In the genomic region with DNA sequence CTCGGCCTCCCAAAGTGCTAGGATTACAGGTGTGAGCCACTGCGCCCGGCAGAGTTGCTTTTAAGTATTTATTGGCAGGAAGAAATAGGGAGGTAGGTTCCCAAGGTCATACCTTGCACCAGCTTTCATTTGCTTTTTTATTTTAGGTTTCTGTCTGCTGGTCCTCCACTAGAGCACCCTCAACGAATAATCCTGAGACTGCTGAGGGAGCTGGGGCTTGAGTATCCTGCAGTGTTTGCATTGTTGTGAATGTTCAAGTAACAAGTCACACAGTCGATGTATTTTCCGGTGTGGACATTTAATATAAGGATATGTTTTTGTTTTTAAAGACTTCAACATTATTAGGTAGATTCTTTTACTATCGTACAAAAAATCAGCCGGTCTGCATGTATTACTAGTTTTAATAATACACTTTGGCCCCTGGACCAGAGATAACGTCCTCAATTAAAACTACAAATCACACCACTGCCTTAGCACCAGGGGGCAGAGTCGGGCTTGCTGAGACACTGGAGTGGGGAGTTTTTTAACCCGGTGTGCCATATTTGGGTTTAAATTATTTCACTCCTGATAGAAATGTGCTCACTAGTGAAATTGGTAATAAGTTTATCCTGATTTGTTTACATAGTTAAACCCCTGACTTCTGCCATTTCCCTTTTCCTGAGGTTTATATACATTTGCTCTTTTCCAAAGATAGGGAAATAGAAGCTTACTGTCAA, we compare ENCODE assay signal across 8 cellular contexts. TPM values are rescaled to one million over a fixed set of nuclear protein-coding genes. Genes with fewer than 3 reads are reported as not detected.
A peak's percentile ranks its signal among the peaks of the same experiment; 100 is the strongest.
DNase-seq lines count a peak whose midpoint lies in the region; ATAC-seq and TF ChIP-seq lines count a peak whose summit lies in the region.

No MANE protein-coding gene starts in this region.

- H3K36me3 ChIP-seq in Panc1 (ENCODE audit: control insufficient read depth, insufficient read depth, low read length) (no peaks in the 10 kb centered on the region), endodermal cell (ENCODE audit: control insufficient read depth, insufficient read depth, low read length) (peaks cover 11% of the 10 kb centered on the region)

- H3K9me3 ChIP-seq in Panc1 (ENCODE audit: control insufficient read depth, insufficient read depth, low read depth, low read length), result no peaks in the 10 kb centered on the region
- H3K9me3 ChIP-seq in endodermal cell (ENCODE audit: control insufficient read depth, low read length), result no peaks in the 10 kb centered on the region

- no peaks in the 10 kb centered on the region for H3K27me3 Mint-ChIP-seq in endodermal cell (ENCODE audit: insufficient read depth)
- H3K27me3 Mint-ChIP-seq in naive B cell, result no peaks in the 10 kb centered on the region

- H3K4me3 ChIP-seq in AG09309 (ENCODE audit: control insufficient read depth, low read depth, low read length), result no peak overlapping the region
- no peak overlapping the region for H3K4me3 ChIP-seq in Panc1 (ENCODE audit: low read depth in 2 of 2, low read length in 2 of 2)
- H3K4me3 ChIP-seq in endodermal cell (ENCODE audit: low read length), result no peak overlapping the region

- in situ Hi-C loops in Panc1 (cut with HindIII; ENCODE audit: low pct_unique_long_range_greater_than_20kb, low sequenced_read_pairs), result no loop called here

- H3K4me3 Mint-ChIP-seq in endodermal cell, result no peak overlapping the region
- H3K4me3 Mint-ChIP-seq in naive B cell, result no peak overlapping the region

- H3K9me3 Mint-ChIP-seq in endodermal cell (no peaks in the 10 kb centered on the region), naive B cell (no peaks in the 10 kb centered on the region)

- H3K36me3 Mint-ChIP-seq in endodermal cell (ENCODE audit: low read depth), result peaks cover 15% of the 10 kb centered on the region
- peaks cover 7 to 11% of the 10 kb centered on the region in 2 donors for H3K36me3 Mint-ChIP-seq in naive B cell

- H3K27ac ChIP-seq in Panc1 (ENCODE audit: low read length) (no peak overlapping the region), endodermal cell (ENCODE audit: low read depth, low read length) (no peak overlapping the region)

- no peak overlapping the region for H3K9ac ChIP-seq in endodermal cell (ENCODE audit: extremely low read depth, low read length, poor library complexity, severe bottlenecking)

- H3K4me1 Mint-ChIP-seq in endodermal cell (peaks cover 3% of the 10 kb centered on the region), naive B cell (peaks cover 16 to 18% (median 16%) of the 10 kb centered on the region in 3 donors)

- H3K4me1 ChIP-seq in Panc1 (ENCODE audit: control insufficient read depth, insufficient read depth, low read length) (no peaks in the 10 kb centered on the region), endodermal cell (ENCODE audit: control insufficient read depth, insufficient read depth, low read length) (no peaks in the 10 kb centered on the region)

- TF ChIP-seq CTCF in AG09309 (IDR thresholded peaks at IDR 0.05; ENCODE audit: control insufficient read depth, insufficient read depth, low read depth, low read length, missing control alignments) (peak; percentile 71), GM10266 (IDR thresholded peaks at IDR 0.05; ENCODE audit: control insufficient read depth, insufficient read depth, low read depth, missing control alignments) (peak; percentile 61), Panc1 (IDR thresholded peaks at IDR 0.05) (peak; percentile 68), endodermal cell (conservative IDR thresholded peaks at IDR 0.05) (peak; percentile 89)

- CTCF ChIA-PET in Panc1 (lab: Charles Lee), result interaction anchor here (0.5 kb wide), 1 partner anchor 13 kb away, joined by 3 read pairs; no protein-coding TSS in a partner anchor

- no peaks in the 10 kb centered on the region for H3K27me3 ChIP-seq in Panc1 (ENCODE audit: control insufficient read depth, insufficient read depth, low read length)
- no peaks in the 10 kb centered on the region for H3K27me3 ChIP-seq in endodermal cell (ENCODE audit: control insufficient read depth, insufficient read depth, low read length, poor library complexity, severe bottlenecking)

- POLR2A ChIA-PET in Panc1 (lab: Charles Lee), result no interaction called here

- peak overlapping the region; percentile 11 for H3K27ac Mint-ChIP-seq in endodermal cell
- no peak overlapping the region for H3K27ac Mint-ChIP-seq in naive B cell

- DNase-seq in AG09309 (ENCODE audit: low read depth) (no peak), GM10266 (ENCODE audit: extremely low spot score) (peak; percentile 59), Panc1 (ENCODE audit: low read depth, low spot score) (no peak), endodermal cell (peak; percentile 83), naive B cell (peak; percentile 23), middle frontal gyrus (ENCODE audit: extremely low spot score, low spot score) (no peak), amniotic stem cell (lab: John Stamatoyannopoulos, UW) (no peak)

- ATAC-seq in HG03135 (IDR thresholded peaks at IDR 0.05; ENCODE audit: unreplicated experiment), result peak; percentile 60
- ATAC-seq in Panc1, result no peak; the same call in 1 of the 2 replicates
- peak; percentile 53 to 55 for ATAC-seq in naive B cell (ENCODE audit: low read depth in 2 of 2)

- 76 to 80% methylated on average over 2 to 11 of the region's 11 CpGs for WGBS in endodermal cell (ENCODE audit: insufficient coverage in 1 of 2, insufficient read length in 1 of 2), 2 experiments

- BruUV-seq in Panc1 (replicated peaks; lab: Mats Ljungman, UMichigan), result no TSS peak

- intact Hi-C loops in Panc1 (cut with micrococcal nuclease; ENCODE audit: unreplicated experiment), result no loop called here

RNA-seq across cellular contexts. Expression of gene SMIM20, which starts 11.6 kb away (rescaled TPM):
- total RNA-seq in Panc1 (2021; ENCODE audit: unreplicated experiment) (16.5 TPM), endodermal cell (10 to 100 TPM; 35.9 to 40.8 TPM)
- 14.4 TPM for polyA plus RNA-seq in Panc1 (2012; ENCODE audit: insufficient read length)
- polyA plus RNA-seq in endodermal cell (2013, experiment 1 of 2), result 56.9 TPM
- polyA plus RNA-seq in endodermal cell (2013, experiment 2 of 2), result 55.2 TPM
- 10 to 100 TPM; 57.8 to 83.2 (median 71.3) TPM for polyA plus RNA-seq in naive B cell (ENCODE audit: low read depth in 6 of 6)

Comparison
In these comparisons a context has a peak if more than half of its experiments do, and no peak if none do; other contexts are left out.
1. DNase-seq: peak in GM10266 (single experiment), endodermal cell (single experiment) and naive B cell (single experiment); none in AG09309 (single experiment), Panc1 (single experiment), middle frontal gyrus (single experiment) and amniotic stem cell (single experiment).
2. Peak in every context shown above with its lines, with median percentiles within 50 percentile points of each other: CTCF ChIP-seq.